18 cellular contexts compared by ENCODE assay signal in the genomic region with DNA sequence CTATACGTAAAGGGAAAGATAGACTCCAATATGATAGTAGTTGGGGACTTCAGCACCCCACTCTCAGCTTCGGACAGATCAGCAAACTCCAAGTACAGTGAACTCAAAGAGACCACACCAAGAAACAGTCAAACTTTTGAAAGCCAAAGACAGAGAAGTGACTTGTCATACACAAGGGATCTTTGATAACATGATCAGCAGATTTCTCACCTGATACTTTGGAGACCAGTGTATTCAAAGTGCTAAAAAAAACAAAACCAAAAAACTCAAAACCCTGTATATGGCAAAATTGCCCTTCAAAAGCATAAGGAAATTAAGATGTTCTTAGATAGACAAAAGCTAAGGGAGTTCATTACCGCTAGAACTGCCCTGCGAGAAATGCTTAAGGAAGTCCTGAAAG.
"Had no signal": no experiment of that assay in that cellular context is flagged by ENCODE, and none has a peak within 500 bp of the region (broad histone marks: within the 10 kb centered on the region; RNA-seq: fewer than 3 reads in every experiment).

No MANE protein-coding gene starts in this region.

- H3K27ac Mint-ChIP-seq: nephron; neural progenitor cell; progenitor cell of endocrine pancreas; stimulated activated naive CD8-positive, alpha-beta T cell treated with anti-CD3 and anti-CD28 coated beads, Interleukin-15, Interleukin-2, amounts not matched to agents 100 ng/mL and 50 ng/mL, for 24 hours had no signal

- H3K27ac ChIP-seq: dorsolateral prefrontal cortex, lower lobe of right lung, neural progenitor cell, parathyroid adenoma, right lobe of liver, suprapubic skin, transverse colon, upper lobe of right lung had no signal

- H3K27me3 Mint-ChIP-seq: progenitor cell of endocrine pancreas; stimulated activated naive B cell treated with anti-CD40 and anti-IgM and Interleukin-4, amounts not matched to agents 10 μg/mL and 1 μg/mL and 100 μg/mL, for 72 hours; stimulated activated naive CD8-positive, alpha-beta T cell treated with anti-CD3 and anti-CD28 coated beads, Interleukin-15, Interleukin-2, amounts not matched to agents 100 ng/mL and 50 ng/mL, for 24 hours had no signal

- H3K4me3 Mint-ChIP-seq: nephron; neural progenitor cell; stimulated activated naive B cell treated with anti-CD40 and anti-IgM and Interleukin-4, amounts not matched to agents 10 μg/mL and 1 μg/mL and 100 μg/mL, for 72 hours; stimulated activated naive CD8-positive, alpha-beta T cell treated with anti-CD3 and anti-CD28 coated beads, Interleukin-15, Interleukin-2, amounts not matched to agents 100 ng/mL and 50 ng/mL, for 24 hours had no signal

- H3K27me3 ChIP-seq: dorsolateral prefrontal cortex, neural progenitor cell, right lobe of liver, suprapubic skin, transverse colon, upper lobe of right lung had no signal

- ATAC-seq: left ventricle myocardium superior, lower lobe of right lung had no signal

- H3K9me3 ChIP-seq: right lobe of liver, upper lobe of right lung had no signal

- H3K4me1 Mint-ChIP-seq: nephron, neural progenitor cell had no signal

- DNase-seq: dorsolateral prefrontal cortex; effector CD4-positive, alpha-beta T cell; hypothalamus; left ventricle myocardium superior; lower lobe of right lung; right lobe of liver; small intestine; stimulated activated CD4-positive, alpha-beta T cell treated with anti-CD3 and anti-CD28 coated beads, Interleukin-15, amount 100 ng/mL, for 24 hours; stimulated activated CD4-positive, alpha-beta T cell treated with anti-CD3 and anti-CD28 coated beads, Interleukin-2, amount 100 ng/mL, for 48 hours; stimulated activated naive B cell treated with anti-CD40 and anti-IgM and Interleukin-4, amounts not matched to agents 10 μg/mL and 1 μg/mL and 100 μg/mL, for 72 hours; transverse colon; upper lobe of right lung had no signal
